In the genomic region with DNA sequence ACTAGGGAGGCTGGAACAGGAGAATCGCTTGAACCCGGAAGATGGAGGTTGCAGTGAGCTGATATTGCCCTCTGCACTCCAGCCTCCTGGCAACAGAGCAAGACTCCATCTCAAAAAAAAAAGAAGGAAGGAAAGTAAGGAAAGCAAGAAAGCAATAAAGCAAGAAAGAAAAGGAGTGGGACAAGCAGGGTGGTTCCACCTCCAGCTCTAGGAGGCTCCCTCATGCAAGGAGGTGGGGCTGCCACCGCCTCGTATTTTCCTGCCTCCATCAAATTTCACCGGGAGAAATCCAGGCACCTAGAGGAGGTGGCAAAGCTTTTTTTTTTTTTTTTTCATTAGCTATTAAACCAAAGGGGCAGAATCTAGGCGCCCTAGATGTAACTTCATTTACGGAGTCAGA, we compare ENCODE assay signal across 9 cellular contexts. TPM values are rescaled to one million over a fixed set of nuclear protein-coding genes. Genes with fewer than 3 reads are reported as not detected.
DNase-seq lines count a peak whose midpoint lies in the region; ATAC-seq, FAIRE-seq and TF ChIP-seq lines count a peak whose summit lies in the region.
"Had no signal": no experiment of that assay in that cellular context is flagged by ENCODE, and none has a peak within 500 bp of the region (broad histone marks: within the 10 kb centered on the region; RNA-seq: fewer than 3 reads in every experiment).

No MANE protein-coding gene starts in this region.

- H3K36me3 ChIP-seq in Caco-2 (ENCODE audit: control insufficient read depth, insufficient read depth, low read length) (no peaks in the 10 kb centered on the region), H1 (ENCODE audit: control insufficient read depth in 2 of 4, insufficient read depth in 4 of 4, low read length in 3 of 4) (no peaks in the 10 kb centered on the region), neural progenitor cell (no peaks in the 10 kb centered on the region)

- no peak for TF ChIP-seq EP300 in H1 (IDR thresholded peaks at IDR 0.05; ENCODE audit: borderline replicate concordance in 1 of 2, low read depth in 2 of 2, low read length in 2 of 2)

- H3K27ac ChIP-seq in H1 (ENCODE audit: low read depth, low read length) (no peak overlapping the region), neural progenitor cell (no peak overlapping the region)

- POLR2A ChIA-PET in Caco-2 (lab: Charles Lee) (interaction anchor here (0.5 kb wide), 1 partner anchor 700 kb away, joined by 5 read pairs; no protein-coding TSS in a partner anchor), H1 (lab: Charles Lee; ENCODE audit: partially characterized antibody) (interaction anchor here (0.8 to 5.1 kb wide), 5 partner anchors 8 to 42 kb away, joined by 3 to 33 read pairs (median 4); no protein-coding TSS in a partner anchor)

- no peak overlapping the region; the same call in 1 of the 2 replicates for H2BK15ac ChIP-seq in H1 (ENCODE audit: low read length)

- H3K9ac ChIP-seq in H1 (replicated peaks in 1 of 4; ENCODE audit: extremely low read depth in 1 of 4, low read depth in 3 of 4, low read length in 3 of 4) (no peak overlapping the region), neural progenitor cell (no peak overlapping the region)

- no peak overlapping the region for H3K4ac ChIP-seq in H1 (replicated peaks; ENCODE audit: insufficient read length, low read depth, low read length)

- H3K14ac ChIP-seq in H1 (ENCODE audit: insufficient read length) = no peak overlapping the region

- H3K4me3 Mint-ChIP-seq in Caco-2 (ENCODE audit: unreplicated experiment) (peak overlapping the region; percentile 72), neural progenitor cell (peak overlapping the region; percentile 85)

- no peak overlapping the region for H2BK12ac ChIP-seq in H1 (ENCODE audit: low read depth, low read length)

- intact Hi-C loops in Caco-2 (cut with micrococcal nuclease; ENCODE audit: unreplicated experiment) = loop anchor here (5.0 kb wide), 1 partner anchor 167 kb away; no protein-coding TSS in a partner anchor

- peak overlapping the region; percentile 73 to 96 for H3K4me2 ChIP-seq in H1 (ENCODE audit: insufficient read depth in 1 of 2, low read depth in 2 of 2, low read length in 2 of 2)
- H3K4me2 ChIP-seq in neural progenitor cell = peak overlapping the region; percentile 87

- ATAC-seq in esophagus mucosa (no peak), GM18520 (IDR thresholded peaks at IDR 0.05; ENCODE audit: unreplicated experiment) (no peak), HG02759 (IDR thresholded peaks at IDR 0.05; ENCODE audit: unreplicated experiment) (no peak)

- H3K27me3 ChIP-seq in Caco-2 (replicated peaks; ENCODE audit: control insufficient read depth, insufficient read depth, low read length) (no peaks in the 10 kb centered on the region), H1 (replicated peaks in 1 of 4; ENCODE audit: control insufficient read depth in 3 of 4, extremely low read depth in 1 of 4, insufficient read depth in 3 of 4, low read length in 3 of 4) (peaks cover 0 to 10% (median 2%) of the 10 kb centered on the region in 4 experiments; a peak in 2 of 7 replicates), neural progenitor cell (peaks cover 37% of the 10 kb centered on the region)

- H2BK120ac ChIP-seq in H1 (replicated peaks; ENCODE audit: low read depth, low read length) = no peak overlapping the region

- no peak for TF ChIP-seq CTCF in Caco-2 (IDR thresholded peaks at IDR 0.05; ENCODE audit: insufficient read depth in 1 of 2, low read depth in 1 of 2, low read length in 1 of 2, severe bottlenecking in 1 of 2, unreplicated experiment in 1 of 2)
- TF ChIP-seq CTCF in H1 (IDR thresholded peaks at IDR 0.05; ENCODE audit: control extremely low read depth in 1 of 3, insufficient read depth in 1 of 3, low read depth in 1 of 3, low read length in 3 of 3) = no peak
- no peak for TF ChIP-seq CTCF in neural progenitor cell (IDR thresholded peaks at IDR 0.05)

- H3K9me3 ChIP-seq in Caco-2 (no peaks in the 10 kb centered on the region), H1 (ENCODE audit: insufficient read depth in 2 of 2, low read depth in 1 of 2, low read length in 1 of 2) (no peaks in the 10 kb centered on the region), neural progenitor cell (ENCODE audit: low read depth) (no peaks in the 10 kb centered on the region)

- H2AFZ ChIP-seq in H1 (ENCODE audit: low read length) (no peak overlapping the region), neural progenitor cell (replicated peaks) (no peak overlapping the region)

- no peak overlapping the region for H3K56ac ChIP-seq in H1 (replicated peaks; ENCODE audit: insufficient read length, low read depth, low read length)

- peaks cover 9% of the 10 kb centered on the region; the same call in 1 of the 2 replicates for H3K23me2 ChIP-seq in H1 (ENCODE audit: low read depth, low read length)

- H3K4me1 ChIP-seq in Caco-2 (peaks cover 14% of the 10 kb centered on the region), H1 (replicated peaks in 1 of 4; ENCODE audit: control insufficient read depth in 3 of 4, insufficient read depth in 4 of 4, low read length in 3 of 4) (peaks cover 0 to 19% (median 10%) of the 10 kb centered on the region in 4 experiments; a peak in 6 of 7 replicates), neural progenitor cell (peaks cover 3% of the 10 kb centered on the region)

- H3K9me3 Mint-ChIP-seq in Caco-2 (ENCODE audit: unreplicated experiment) (no peaks in the 10 kb centered on the region), neural progenitor cell (no peaks in the 10 kb centered on the region)

- peaks cover 10% of the 10 kb centered on the region for H3F3A ChIP-seq in neural progenitor cell (ENCODE audit: low read depth)

- H3K79me1 ChIP-seq in H1 (ENCODE audit: low read depth, low read length) = 0 out of 2 replicates have a peak, but pooled peaks cover 3% of the 10 kb centered on the region

- no peak for DNase-seq in Caco-2
- peak; percentile 43 for DNase-seq in NCI-H69 (lab: John Stamatoyannopoulos, UW)
- no peak for DNase-seq in H1 (ENCODE audit: low read depth in 1 of 2, low spot score in 2 of 2)
- DNase-seq in neural progenitor cell (ENCODE audit: low spot score) = no peak
- no peak for DNase-seq in mesenteric fat pad (ENCODE audit: low spot score)
- DNase-seq: NCI-H2171 had no signal

- H4K5ac ChIP-seq in H1 (ENCODE audit: insufficient read length, low read depth, low read length) = no peak overlapping the region

- no TSS peak for BruUV-seq in Caco-2 (replicated peaks; lab: Mats Ljungman, UMichigan)

- H3K4me1 Mint-ChIP-seq in Caco-2 (ENCODE audit: low read depth, unreplicated experiment) (peaks cover 7% of the 10 kb centered on the region), neural progenitor cell (peaks cover 42% of the 10 kb centered on the region)

- FAIRE-seq in H1 (lab: Jason Lieb, UNC) = no peak

- CTCF ChIA-PET in Caco-2 (lab: Charles Lee) = interaction anchor here (0.6 to 3.0 kb wide), 7 partner anchors 9 to 78 kb away, joined by 3 to 17 read pairs (median 6); a partner anchor contains a TSS
- CTCF ChIA-PET in H1 (lab: Charles Lee; ENCODE audit: partially characterized antibody) = interaction anchor here (0.6 to 29.0 kb wide), 10 partner anchors 9 to 252 kb away, joined by 3 to 758 read pairs (median 6); a partner anchor contains a TSS

- WGBS in H1 (ENCODE audit: extremely low coverage in 1 of 2, insufficient coverage in 1 of 2, insufficient read length in 1 of 2, insufficient replicate concordance in 2 of 2, low coverage in 1 of 2, low lambda C conversion rate in 2 of 2, missing lambda C conversion rate in 1 of 2), 2 experiments = 66% methylated on average over 7 of the region's 7 CpGs; no CpG with 5 or more reads in 1 of the 2 experiments

- H3K4me3 ChIP-seq in Caco-2 (ENCODE audit: low read depth, low read length) = peak overlapping the region; percentile 85
- peak overlapping the region in 2 of 4 experiments; percentile 53 to 74; a peak in 6 of 8 replicates for H3K4me3 ChIP-seq in H1 (ENCODE audit: extremely low read depth in 1 of 4, insufficient read depth in 2 of 4, low read depth in 3 of 4, low read length in 4 of 4)
- peak overlapping the region; percentile 49 for H3K4me3 ChIP-seq in neural progenitor cell

- H3K36me3 Mint-ChIP-seq in Caco-2 (ENCODE audit: insufficient read depth, unreplicated experiment) (peaks cover 19% of the 10 kb centered on the region), neural progenitor cell (no peaks in the 10 kb centered on the region)

- H2AK5ac ChIP-seq in H1 (ENCODE audit: low read depth, low read length) = no peak overlapping the region

- no peak overlapping the region for H2BK20ac ChIP-seq in H1 (ENCODE audit: low read length)

- H3K79me2 ChIP-seq in H1 (ENCODE audit: control insufficient read depth in 1 of 2, insufficient read depth in 2 of 2, low read length in 2 of 2) = no peaks in the 10 kb centered on the region
- H3K79me2 ChIP-seq in neural progenitor cell (ENCODE audit: low read depth) = no peaks in the 10 kb centered on the region

- H4K20me1 ChIP-seq in H1 (replicated peaks in 1 of 2; ENCODE audit: control insufficient read depth in 1 of 2, insufficient read depth in 2 of 2, low read length in 2 of 2) (peaks cover 0 to 2% of the 10 kb centered on the region in 2 experiments), neural progenitor cell (ENCODE audit: low read depth) (peaks cover 5% of the 10 kb centered on the region)

- no peak overlapping the region for H3K18ac ChIP-seq in H1 (ENCODE audit: extremely low read depth, low read length)

- H3K27me3 Mint-ChIP-seq in Caco-2 (ENCODE audit: insufficient read depth, unreplicated experiment) (no peaks in the 10 kb centered on the region), neural progenitor cell (ENCODE audit: insufficient read depth, low read depth) (peaks cover 13% of the 10 kb centered on the region)

- no peak overlapping the region for H2BK5ac ChIP-seq in H1 (ENCODE audit: low read depth, low read length)

- H4K8ac ChIP-seq in H1 (ENCODE audit: extremely low read depth, insufficient read depth, low read length) = peak overlapping the region; percentile 23; the same call in 1 of the 2 replicates

- no peak overlapping the region for H4K91ac ChIP-seq in H1 (replicated peaks; ENCODE audit: insufficient read length, low read length)

- no peak for TF ChIP-seq POLR2A in H1 (IDR thresholded peaks at IDR 0.05; ENCODE audit: control extremely low read depth in 1 of 2, low read depth in 2 of 2, low read length in 2 of 2)

- no peak for TF ChIP-seq RAD21 in H1 (IDR thresholded peaks at IDR 0.05 in 1 of 2, conservative IDR thresholded peaks at IDR 0.05 in 1 of 2; ENCODE audit: low read depth in 2 of 2, low read length in 2 of 2)

- no peak overlapping the region for H3K23ac ChIP-seq in H1 (ENCODE audit: insufficient read length)

- peak overlapping the region; percentile 61 for H3K27ac Mint-ChIP-seq in Caco-2 (ENCODE audit: unreplicated experiment)
- H3K27ac Mint-ChIP-seq in neural progenitor cell = no peak overlapping the region

RNA-seq across cellular contexts. Expression of a gene that starts 1.0 kb away (rescaled TPM):
- total RNA-seq in Caco-2 (2022) (46.3 and 48.3 TPM in 2 replicates), neural progenitor cell (ENCODE audit: low replicate concordance) (4.2 and 7.7 TPM in 2 replicates), esophagus mucosa (39.7 TPM), mesenteric fat pad (26.7 TPM)
- 23.4 and 26.0 TPM in 2 replicates for total RNA-seq in H1 (2021; fragmentation: NEBNext Ultra II Directional; extraction: Animal tissue kit (Norgen Biotek cat#: 25700))
- 19.7 and 34.2 TPM in 2 replicates for polyA plus RNA-seq in H1 (2011; rRNA removed)
- polyA plus RNA-seq in H1 (2011; cell fraction: cytosol; rRNA removed) = 21.6 TPM
- 33.9 TPM for polyA plus RNA-seq in H1 (2011; cell fraction: nucleus; rRNA removed)
- 16.4 to 21.8 TPM (median 19.6 TPM) in 4 replicates for polyA plus RNA-seq in H1 (2012, experiment 1 of 2)
- 17.5 TPM for polyA plus RNA-seq in H1 (2012, experiment 2 of 2)
- polyA plus RNA-seq in H1 (2013, experiment 1 of 2) = 23.5 TPM
- polyA plus RNA-seq in H1 (2013, experiment 2 of 2) = 24.6 TPM
- 27.0 and 35.0 TPM in 2 replicates for polyA minus RNA-seq in H1 (2011; rRNA and poly(A)+ RNA removed)
- 21.3 TPM for polyA minus RNA-seq in H1 (2011; cell fraction: cytosol; rRNA and poly(A)+ RNA removed)
- polyA minus RNA-seq in H1 (2011; cell fraction: nucleus; rRNA and poly(A)+ RNA removed) = 16.3 TPM

RNA-seq across cellular contexts. Expression of a gene that starts 31.8 kb away (rescaled TPM):
- total RNA-seq in Caco-2 (2022) (1.7 and 3.4 TPM in 2 replicates), neural progenitor cell (ENCODE audit: low replicate concordance) (0.22 TPM in 1 of 2 replicates, not detected in the other), esophagus mucosa (1.9 TPM), mesenteric fat pad (14.1 TPM)
- total RNA-seq in H1 (2021; fragmentation: NEBNext Ultra II Directional; extraction: Animal tissue kit (Norgen Biotek cat#: 25700)) = 4.5 and 5.5 TPM in 2 replicates
- 2.5 and 4.0 TPM in 2 replicates for polyA plus RNA-seq in H1 (2011; rRNA removed)
- polyA plus RNA-seq in H1 (2011; cell fraction: cytosol; rRNA removed) = 2.7 TPM
- polyA plus RNA-seq in H1 (2011; cell fraction: nucleus; rRNA removed) = 10.0 TPM
- polyA plus RNA-seq in H1 (2012, experiment 1 of 2) = 2.8 to 4.2 TPM (median 3.3 TPM) in 4 replicates
- polyA plus RNA-seq in H1 (2012, experiment 2 of 2) = 2.2 TPM
- 2.7 TPM for polyA plus RNA-seq in H1 (2013, experiment 1 of 2)
- 2.0 TPM for polyA plus RNA-seq in H1 (2013, experiment 2 of 2)
- 3.3 and 3.4 TPM in 2 replicates for polyA minus RNA-seq in H1 (2011; rRNA and poly(A)+ RNA removed)
- 3.1 TPM for polyA minus RNA-seq in H1 (2011; cell fraction: cytosol; rRNA and poly(A)+ RNA removed)
- 10.1 TPM for polyA minus RNA-seq in H1 (2011; cell fraction: nucleus; rRNA and poly(A)+ RNA removed)
